Comparison of ENCODE assay signal across 21 cellular contexts in genomic region chr22:24982301-24983056, GRCh38. TPM values are rescaled to one million over a fixed set of nuclear protein-coding genes. Genes with fewer than 3 reads are reported as not detected.
DNase-seq lines count a peak whose midpoint lies in the region; ATAC-seq and TF ChIP-seq lines count a peak whose summit lies in the region.
"Had no signal": no experiment of that assay in that cellular context is flagged by ENCODE, and none has a peak within 500 bp of the region (broad histone marks: within the 10 kb centered on the region; RNA-seq: fewer than 3 reads in every experiment).

No MANE protein-coding gene starts in this region.

- no peak overlapping the region for H3K9ac ChIP-seq in neural progenitor cell

- peak overlapping the region; percentile 28 for H3K4me2 ChIP-seq in neural progenitor cell

- no peaks in the 10 kb centered on the region for H3K9me3 ChIP-seq in esophagus muscularis mucosa
- no peaks in the 10 kb centered on the region for H3K9me3 ChIP-seq in neural progenitor cell (ENCODE audit: low read depth)
- H3K9me3 ChIP-seq: Peyer's patch had no signal

- DNase-seq in D341Med (ENCODE audit: low spot score) (peak; percentile 8), RWPE1 (ENCODE audit: low spot score) (no peak), esophagus muscularis mucosa (ENCODE audit: extremely low spot score) (no peak), neural progenitor cell (ENCODE audit: low spot score) (no peak), SKM-1 treated with dmso at 0.1 percent for 144 hours (lab: John Stamatoyannopoulos, UW; ENCODE audit: unreplicated experiment) (no peak), NCI-H1105 (lab: John Stamatoyannopoulos, UW) (no peak)
- DNase-seq in activated CD8-positive, alpha-beta memory T cell treated with anti-CD3 and anti-CD28 coated beads, Interleukin-2, amount 50 U/mL, for 4 hours, result no peak
- DNase-seq: ACHN; activated CD8-positive, alpha-beta T cell treated with anti-CD3 and anti-CD28 coated beads, Interleukin-2, amount 10 ng/mL, durations not matched to agents 7 days and 5 days; CD4-positive, alpha-beta T cell; cerebellar nuclear complex; NCI-H1048; NCI-H774; Peyer's patch; stimulated activated naive CD4-positive, alpha-beta T cell; T-cell; WERI-Rb-1 had no signal

- TF ChIP-seq CTCF in RWPE1 (conservative IDR thresholded peaks at IDR 0.05; ENCODE audit: low read depth), result no peak
- no peak for TF ChIP-seq CTCF in esophagus muscularis mucosa (IDR thresholded peaks at IDR 0.05)
- no peak for TF ChIP-seq CTCF in neural progenitor cell (IDR thresholded peaks at IDR 0.05)

- no peak overlapping the region for H3K4me3 Mint-ChIP-seq in neural progenitor cell
- H3K4me3 Mint-ChIP-seq: activated CD8-positive, alpha-beta T cell treated with anti-CD3 and anti-CD28 coated beads, Interleukin-2, amount 10 ng/mL, durations not matched to agents 7 days and 5 days; CD4-positive, alpha-beta T cell; IgD-negative memory B cell; T-cell had no signal

- H3K27me3 ChIP-seq in esophagus muscularis mucosa (no peaks in the 10 kb centered on the region), neural progenitor cell (no peaks in the 10 kb centered on the region)
- H3K27me3 ChIP-seq: Peyer's patch had no signal

- H3K36me3 ChIP-seq in esophagus muscularis mucosa, result no peaks in the 10 kb centered on the region
- H3K36me3 ChIP-seq in neural progenitor cell, result no peaks in the 10 kb centered on the region
- H3K36me3 ChIP-seq: Peyer's patch, WERI-Rb-1 had no signal

- no peak for TF ChIP-seq EP300 in esophagus muscularis mucosa (IDR thresholded peaks at IDR 0.05)

- no peak overlapping the region for H2AFZ ChIP-seq in neural progenitor cell (replicated peaks)

- POLR2A ChIA-PET in RWPE1 (lab: Yijun Ruan, JAX; ENCODE audit: low non-redundant PET), result no interaction called here

- CTCF ChIA-PET in RWPE1 (lab: Yijun Ruan, JAX), result interaction anchor here (0.7 kb wide), 1 partner anchor 396 kb away, joined by 3 read pairs; no protein-coding TSS in a partner anchor

- TF ChIP-seq POLR2A in esophagus muscularis mucosa (IDR thresholded peaks at IDR 0.05; ENCODE audit: low read depth), result no peak

- H3K27ac Mint-ChIP-seq in neural progenitor cell, result peak overlapping the region; percentile 66
- H3K27ac Mint-ChIP-seq: activated CD8-positive, alpha-beta T cell treated with anti-CD3 and anti-CD28 coated beads, Interleukin-2, amount 10 ng/mL, durations not matched to agents 7 days and 5 days; CD4-positive, alpha-beta T cell; IgD-negative memory B cell; T-cell had no signal

- H3K36me3 Mint-ChIP-seq in neural progenitor cell, result no peaks in the 10 kb centered on the region
- H3K36me3 Mint-ChIP-seq: T-cell had no signal

- H3K4me3 ChIP-seq in esophagus muscularis mucosa (no peak overlapping the region), neural progenitor cell (no peak overlapping the region)
- H3K4me3 ChIP-seq: Peyer's patch had no signal

- intact Hi-C loops in esophagus muscularis mucosa (cut with DNase I), result no loop called here

- peaks cover 76% of the 10 kb centered on the region for H4K20me1 ChIP-seq in neural progenitor cell (ENCODE audit: low read depth)

- H3K79me2 ChIP-seq in neural progenitor cell (ENCODE audit: low read depth), result peaks cover 85% of the 10 kb centered on the region

- peaks cover 42% of the 10 kb centered on the region for H3F3A ChIP-seq in neural progenitor cell (ENCODE audit: low read depth)

- peak overlapping the region; percentile 99 for H3K27ac ChIP-seq in RWPE1
- H3K27ac ChIP-seq in esophagus muscularis mucosa (replicated peaks in 1 of 4), result peak overlapping the region; percentile 20 to 43 (median 36)
- peak overlapping the region; percentile 84 for H3K27ac ChIP-seq in neural progenitor cell
- H3K27ac ChIP-seq: WERI-Rb-1 had no signal

- ATAC-seq in GM21619 (IDR thresholded peaks at IDR 0.05; ENCODE audit: unreplicated experiment), result no peak
- ATAC-seq: activated CD8-positive, alpha-beta T cell treated with anti-CD3 and anti-CD28 coated beads, Interleukin-2, amount 10 ng/mL, durations not matched to agents 7 days and 5 days; HCT116; T-cell had no signal

- H3K27me3 Mint-ChIP-seq in neural progenitor cell (ENCODE audit: insufficient read depth, low read depth), result peaks cover 4% of the 10 kb centered on the region

- H3K4me1 ChIP-seq in esophagus muscularis mucosa, result peaks cover 15 to 39% (median 27%) of the 10 kb centered on the region in 4 donors
- peaks cover 35% of the 10 kb centered on the region for H3K4me1 ChIP-seq in neural progenitor cell

- WGBS in esophagus muscularis mucosa, result 79% methylated on average over 7 of the region's 8 CpGs

- peaks cover 50% of the 10 kb centered on the region for H3K4me1 Mint-ChIP-seq in neural progenitor cell
- H3K4me1 Mint-ChIP-seq: IgD-negative memory B cell had no signal

- H3K9me3 Mint-ChIP-seq in neural progenitor cell, result peaks cover 7% of the 10 kb centered on the region
- H3K9me3 Mint-ChIP-seq: CD4-positive, alpha-beta T cell; IgD-negative memory B cell; T-cell had no signal

RNA-seq across cellular contexts. Expression of gene KIAA1671, which starts 30.0 kb away (rescaled TPM):
- 10 to 100 TPM; 14.2 to 34.2 (median 22.6) TPM for total RNA-seq in esophagus muscularis mucosa
- 17.3 and 24.2 TPM in 2 replicates for total RNA-seq in neural progenitor cell (ENCODE audit: low replicate concordance)

RNA-seq across cellular contexts. Expression of gene LHFPL7, which starts 36.0 kb away (rescaled TPM):
- total RNA-seq in esophagus muscularis mucosa, result not detected
- total RNA-seq in neural progenitor cell (ENCODE audit: low replicate concordance), result not detected in 2 replicates
- total RNA-seq: activated CD8-positive, alpha-beta T cell treated with anti-CD3 and anti-CD28 coated beads, Interleukin-2, amount 10 ng/mL, durations not matched to agents 7 days and 5 days; CD4-positive, alpha-beta T cell; kidney epithelial cell; Peyer's patch; T-cell had no signal

Comparison
In these comparisons a context has a peak if more than half of its experiments do, and no peak if none do; other contexts are left out.
1. H3K27ac ChIP-seq: peak in every context shown above with its lines; median percentile 99 in RWPE1; 84 in neural progenitor cell; 36 in esophagus muscularis mucosa.